In genomic region chr16:2501938-2502900, GRCh38 we compare ENCODE assay signal across 14 cellular contexts. TPM values are rescaled to one million over a fixed set of nuclear protein-coding genes. Genes with fewer than 3 reads are reported as not detected.
DNase-seq lines count a peak whose midpoint lies in the region; ATAC-seq, FAIRE-seq and TF ChIP-seq lines count a peak whose summit lies in the region.
"Had no signal": no experiment of that assay in that cellular context is flagged by ENCODE, and none has a peak within 500 bp of the region (broad histone marks: within the 10 kb centered on the region; RNA-seq: fewer than 3 reads in every experiment).

No MANE protein-coding gene starts in this region.

- peak overlapping the region; percentile 4 to 83 for H2BK12ac ChIP-seq in mesenchymal stem cell (ENCODE audit: low read length in 2 of 2)

- H3K4me1 ChIP-seq in K562 (replicated peaks in 1 of 2; ENCODE audit: control insufficient read depth in 2 of 2, insufficient read depth in 2 of 2, low read length in 2 of 2) = peaks cover 12 to 63% of the 10 kb centered on the region in 2 experiments
- peaks cover 30% of the 10 kb centered on the region for H3K4me1 ChIP-seq in mesenchymal stem cell (ENCODE audit: control insufficient read depth, insufficient read depth, low read depth, low read length)
- H3K4me1 ChIP-seq in thyroid gland = peaks cover 42 to 55% of the 10 kb centered on the region in 2 donors

- peak overlapping the region in 1 of 2 experiments; percentile 1 for H3K23ac ChIP-seq in mesenchymal stem cell (ENCODE audit: low read length in 2 of 2)

- H3K27me3 Mint-ChIP-seq in activated CD8-positive, alpha-beta T cell treated with anti-CD3 and anti-CD28 coated beads for 36 hours = no peaks in the 10 kb centered on the region
- H3K27me3 Mint-ChIP-seq: activated B cell treated with CpG ODN at 0.5 μM for 24 hours had no signal

- H3K9me3 ChIP-seq in K562 (replicated peaks; ENCODE audit: control insufficient read depth, insufficient read depth, low read depth, low read length) (no peaks in the 10 kb centered on the region), mesenchymal stem cell (ENCODE audit: control insufficient read depth, low read length) (no peaks in the 10 kb centered on the region), thyroid gland (no peaks in the 10 kb centered on the region)
- H3K9me3 ChIP-seq: breast epithelium had no signal

- no peaks in the 10 kb centered on the region for H3K9me1 ChIP-seq in K562 (ENCODE audit: control insufficient read depth, insufficient read depth, low read length)

- no peak overlapping the region for H3K4me2 ChIP-seq in K562 (ENCODE audit: insufficient read depth, low read length)
- H3K4me2 ChIP-seq in mesenchymal stem cell (ENCODE audit: low read length, poor library complexity, severe bottlenecking) = peak overlapping the region; percentile 57

- no peak for TF ChIP-seq CTCF in K562 (IDR thresholded peaks at IDR 0.05 in 2 of 3, conservative IDR thresholded peaks at IDR 0.05 in 1 of 3; ENCODE audit: insufficient read depth in 2 of 3, low read depth in 1 of 3, low read length in 3 of 3)
- no peak for TF ChIP-seq CTCF in thyroid gland (IDR thresholded peaks at IDR 0.05)
- no peak for TF ChIP-seq CTCF in activated CD8-positive, alpha-beta T cell treated with anti-CD3 and anti-CD28 coated beads for 36 hours (IDR thresholded peaks at IDR 0.05)

- no peak for TF ChIP-seq RAD21 in K562 (CRISPR knock-in tag; conservative IDR thresholded peaks at IDR 0.05 in 1 of 2, IDR thresholded peaks at IDR 0.05 in 1 of 2)

- H2AFZ ChIP-seq in K562 (ENCODE audit: low read depth, low read length) (no peak overlapping the region), mesenchymal stem cell (ENCODE audit: low read depth, low read length) (no peak overlapping the region)

- peak overlapping the region; percentile 11 to 80 for H3K18ac ChIP-seq in mesenchymal stem cell (ENCODE audit: low read depth in 1 of 2, low read length in 2 of 2)

- H3K79me1 ChIP-seq in mesenchymal stem cell (replicated peaks; ENCODE audit: low read length, poor library complexity, severe bottlenecking) = peaks cover 17% of the 10 kb centered on the region

- H4K91ac ChIP-seq in mesenchymal stem cell (ENCODE audit: low read length) = no peak overlapping the region

- peaks cover 3% of the 10 kb centered on the region; the same call in 1 of the 2 replicates for H4K20me1 ChIP-seq in K562 (replicated peaks; ENCODE audit: control insufficient read depth, insufficient read depth, low read length)

- no peak for FAIRE-seq in K562 (lab: Jason Lieb, UNC)
- FAIRE-seq: A204.1 had no signal

- no TSS peak for BruUV-seq in K562 (replicated peaks; lab: Mats Ljungman, UMichigan)

- H3K36me3 Mint-ChIP-seq in activated CD8-positive, alpha-beta T cell treated with anti-CD3 and anti-CD28 coated beads for 36 hours (ENCODE audit: low read depth) = peaks cover 3% of the 10 kb centered on the region

- ATAC-seq in K562 = no peak
- ATAC-seq in activated CD8-positive, alpha-beta T cell treated with anti-CD3 and anti-CD28 coated beads for 36 hours = no peak

- H3K9ac ChIP-seq in K562 (ENCODE audit: insufficient read depth in 1 of 2, low read depth in 2 of 2, low read length in 2 of 2) (peak overlapping the region in 1 of 2 experiments; percentile 82; a peak in 1 of 4 replicates), mesenchymal stem cell (ENCODE audit: low read length) (peak overlapping the region; percentile 38)

- no peak overlapping the region for H3K27ac ChIP-seq in K562 (ENCODE audit: extremely low read depth, low read depth, low read length)
- peak overlapping the region; percentile 89 for H3K27ac ChIP-seq in mesenchymal stem cell (ENCODE audit: low read length, poor library complexity, severe bottlenecking)
- peak overlapping the region; percentile 13 to 90 (median 31) for H3K27ac ChIP-seq in thyroid gland
- H3K27ac ChIP-seq: HL-60 had no signal

- H3K27ac Mint-ChIP-seq in activated CD8-positive, alpha-beta T cell treated with anti-CD3 and anti-CD28 coated beads for 36 hours = no peak overlapping the region
- H3K27ac Mint-ChIP-seq: activated B cell treated with CpG ODN at 0.5 μM for 24 hours; CD8-positive, alpha-beta T cell had no signal

- no peak for TF ChIP-seq POLR2A in K562 (conservative IDR thresholded peaks at IDR 0.05)
- TF ChIP-seq POLR2A in thyroid gland (IDR thresholded peaks at IDR 0.05) = no peak

- H4K8ac ChIP-seq in mesenchymal stem cell (ENCODE audit: low read length) = peak overlapping the region; percentile 72

- in situ Hi-C loops in K562 (cut with MboI) = no loop called here

- 86% methylated on average over 10 of the region's 18 CpGs for WGBS in K562 (ENCODE audit: insufficient coverage, low coverage, missing lambda C conversion rate)
- WGBS in mesenchymal stem cell = 85% methylated on average over 18 of the region's 18 CpGs
- 55 to 65% methylated on average over 14 to 17 of the region's 18 CpGs for WGBS in thyroid gland, 2 donors

- no peak for TF ChIP-seq EP300 in K562 (IDR thresholded peaks at IDR 0.05; ENCODE audit: low read length)

- H2BK120ac ChIP-seq in mesenchymal stem cell (ENCODE audit: low read depth, low read length) = no peak overlapping the region

- POLR2A ChIA-PET in K562 (lab: Yijun Ruan, JAX) = interaction anchor here (0.8 to 1.2 kb wide), 6 partner anchors 19 to 347 kb away, joined by 3 to 4 read pairs (median 3); partner anchors contain the start of gene TRAF7
- POLR2A ChIA-PET in activated CD8-positive, alpha-beta T cell treated with anti-CD3 and anti-CD28 coated beads for 36 hours (lab: Charles Lee) = interaction anchor here (1.0 kb wide), 1 partner anchor 11 kb away, joined by 4 read pairs; the partner anchor contains the start of gene ATP6V0C

- intact Hi-C loops in K562 (cut with micrococcal nuclease) = loop anchor here (1.0 to 10.0 kb wide), 4 partner anchors 35 to 206 kb away; partner anchors contain the start of genes ABCA3 and CCNF
- intact Hi-C loops in thyroid gland (cut with DNase I) = loop anchor here (5.0 kb wide), 3 partner anchors 75 to 305 kb away; partner anchors contain the start of genes ABCA3, CASKIN1 and CCNF
- intact Hi-C loops in activated CD8-positive, alpha-beta T cell treated with anti-CD3 and anti-CD28 coated beads for 36 hours (cut with micrococcal nuclease) = loop anchor here (10.0 kb wide), 1 partner anchor 67 kb away; no protein-coding TSS in a partner anchor

- DNase-seq in NCI-H524 (lab: John Stamatoyannopoulos, UW) = peak; percentile 45 to 61
- DNase-seq in NCI-H524 treated with DMSO at 0.1 percent for 48 hours (lab: John Stamatoyannopoulos, UW) = no peak
- no peak for DNase-seq in K562 (ENCODE audit: extremely low read depth in 1 of 4, low spot score in 3 of 4)
- no peak for DNase-seq in mesenchymal stem cell
- no peak for DNase-seq in thyroid gland
- DNase-seq in effector CD8-positive, alpha-beta T cell (lab: John Stamatoyannopoulos, UW) = no peak
- no peak for DNase-seq in activated CD8-positive, alpha-beta T cell treated with anti-CD3 and anti-CD28 coated beads for 36 hours
- no peak for DNase-seq in anterior cingulate cortex (lab: John Stamatoyannopoulos, UW)

- peaks cover 13% of the 10 kb centered on the region for H3K79me2 ChIP-seq in K562 (ENCODE audit: control insufficient read depth, insufficient read depth, low read length)

- H3K4me3 ChIP-seq in K562 (no peak overlapping the region), mesenchymal stem cell (ENCODE audit: insufficient read depth in 1 of 2, low read depth in 1 of 2, low read length in 2 of 2) (no peak overlapping the region), thyroid gland (replicated peaks in 1 of 3) (no peak overlapping the region)

- no peak overlapping the region for H3K14ac ChIP-seq in mesenchymal stem cell (ENCODE audit: low read length in 2 of 2)

- H3K27me3 ChIP-seq in K562 (ENCODE audit: control insufficient read depth in 2 of 2, insufficient read depth in 2 of 2, low read length in 2 of 2) = no peaks in the 10 kb centered on the region
- H3K27me3 ChIP-seq in mesenchymal stem cell (ENCODE audit: control insufficient read depth in 1 of 2, insufficient read depth in 1 of 2, low read length in 2 of 2) = no peaks in the 10 kb centered on the region
- H3K27me3 ChIP-seq in thyroid gland = no peaks in the 10 kb centered on the region
- H3K27me3 ChIP-seq: breast epithelium had no signal

- peaks cover 56% of the 10 kb centered on the region; the same call in 2 of the 3 replicates for H3K36me3 ChIP-seq in K562 (ENCODE audit: control insufficient read depth, insufficient read depth, low read length)
- H3K36me3 ChIP-seq in mesenchymal stem cell (ENCODE audit: control insufficient read depth in 1 of 2, insufficient read depth in 2 of 2, low read depth in 1 of 2, low read length in 2 of 2) = peaks cover 12 to 37% of the 10 kb centered on the region in 2 experiments
- no peaks in the 10 kb centered on the region for H3K36me3 ChIP-seq in thyroid gland
- H3K36me3 ChIP-seq: breast epithelium had no signal

- H2BK5ac ChIP-seq in mesenchymal stem cell (ENCODE audit: low read depth, low read length, poor library complexity, severe bottlenecking) = peak overlapping the region; percentile 19

- CTCF ChIA-PET in K562 (lab: Yijun Ruan, JAX; ENCODE audit: low intra/inter-chr PET ratio) = interaction anchor here (0.6 to 3.5 kb wide), 9 partner anchors 12 to 498 kb away, joined by 3 to 17 read pairs (median 3); partner anchors contain the start of genes ABCA3, ATP6V0C, CCNF and TBC1D24
- CTCF ChIA-PET in activated CD8-positive, alpha-beta T cell treated with anti-CD3 and anti-CD28 coated beads for 36 hours (lab: Charles Lee) = interaction anchor here (0.7 to 2.0 kb wide), 19 partner anchors 11 to 308 kb away, joined by 3 to 10 read pairs (median 4); partner anchors contain the start of genes ABCA3, AMDHD2, ATP6V0C and CCNF

- peak overlapping the region; percentile 96 for H2AK5ac ChIP-seq in mesenchymal stem cell (ENCODE audit: low read length, severe bottlenecking)

- no peak overlapping the region for H3K4me3 Mint-ChIP-seq in activated CD8-positive, alpha-beta T cell treated with anti-CD3 and anti-CD28 coated beads for 36 hours
- H3K4me3 Mint-ChIP-seq: activated B cell treated with CpG ODN at 0.5 μM for 24 hours; CD8-positive, alpha-beta T cell had no signal

- no peaks in the 10 kb centered on the region for H3K9me3 Mint-ChIP-seq in activated CD8-positive, alpha-beta T cell treated with anti-CD3 and anti-CD28 coated beads for 36 hours
- H3K9me3 Mint-ChIP-seq: activated B cell treated with CpG ODN at 0.5 μM for 24 hours; CD8-positive, alpha-beta T cell had no signal

- no peak overlapping the region for H2BK15ac ChIP-seq in mesenchymal stem cell (ENCODE audit: low read depth, poor library complexity, severe bottlenecking)

- peak overlapping the region; percentile 33 to 37 for H3K4ac ChIP-seq in mesenchymal stem cell (ENCODE audit: low read depth in 1 of 2, low read length in 2 of 2)

- no peaks in the 10 kb centered on the region for H3K4me1 Mint-ChIP-seq in activated CD8-positive, alpha-beta T cell treated with anti-CD3 and anti-CD28 coated beads for 36 hours (ENCODE audit: low read depth)

RNA-seq across cellular contexts. Expression of gene ATP6V0C, which starts 11.5 kb away (rescaled TPM):
- total RNA-seq in K562 (2011; cell fraction: chromatin; rRNA removed; ENCODE audit: low replicate concordance) = 30.3 and 91.0 TPM in 2 replicates
- 132 and 138 TPM in 2 replicates for total RNA-seq in K562 (2011; cell fraction: nucleolus; rRNA removed)
- total RNA-seq in K562 (2011; cell fraction: nucleoplasm; rRNA removed) = 102 and 104 TPM in 2 replicates
- total RNA-seq in K562 (2014; rRNA removed) (28.4 and 48.6 TPM in 2 replicates), K562 (2014; rRNA removed; fragmentation: Illumina TruSeq; extraction: Trizol) (10.2 and 10.8 TPM in 2 replicates), K562 (2015; rRNA removed; fragmentation: Illumina TruSeq; extraction: Trizol) (22.7 and 24.3 TPM in 2 replicates), K562 (2021) (213 and 228 TPM in 2 replicates), thyroid gland (10 to 100 TPM; 33.1 to 62.1 (median 36.3) TPM)
- polyA plus RNA-seq in K562 (2011; rRNA removed) (7.1 and 14.1 TPM in 2 replicates), K562 (2014; fragmentation: Illumina TruSeq; extraction: Trizol) (44.5 and 83.3 TPM in 2 replicates), K562 (2014; fragmentation: Nextera tagmentation; extraction: Ambion mirVana) (1 to 10 TPM; 2.9 to 5.2 TPM), K562 (2014; rRNA removed) (63.0 and 66.3 TPM in 2 replicates)
- polyA plus RNA-seq in K562 (2011; cell fraction: cytosol; rRNA removed) = 28.4 and 49.5 TPM in 2 replicates
- polyA plus RNA-seq in K562 (2011; cell fraction: nucleus; rRNA removed) = 18.4 and 28.6 TPM in 2 replicates
- 228 and 237 TPM in 2 replicates for polyA plus RNA-seq in K562 (2012)
- polyA minus RNA-seq in K562 (2011; rRNA and poly(A)+ RNA removed) = 4.5 and 5.5 TPM in 2 replicates
- 81.8 and 143 TPM in 2 replicates for polyA minus RNA-seq in K562 (2011; cell fraction: cytosol; rRNA and poly(A)+ RNA removed)
- 8.2 and 10.8 TPM in 2 replicates for polyA minus RNA-seq in K562 (2011; cell fraction: nucleus; rRNA and poly(A)+ RNA removed)
- 498 TPM for polyA plus RNA-seq in mesenchymal stem cell (2013, experiment 1 of 2)
- 484 TPM for polyA plus RNA-seq in mesenchymal stem cell (2013, experiment 2 of 2)
- total RNA-seq in activated CD8-positive, alpha-beta T cell treated with anti-CD3 and anti-CD28 coated beads for 36 hours = 10 to 100 TPM; 85.9 to 88.6 TPM

RNA-seq across cellular contexts. Expression of gene AMDHD2, which starts 18.0 kb away (rescaled TPM):
- total RNA-seq in K562 (2011; cell fraction: chromatin; rRNA removed; ENCODE audit: low replicate concordance) = 56.1 and 256 TPM in 2 replicates
- 207 and 245 TPM in 2 replicates for total RNA-seq in K562 (2011; cell fraction: nucleolus; rRNA removed)
- 104 and 109 TPM in 2 replicates for total RNA-seq in K562 (2011; cell fraction: nucleoplasm; rRNA removed)
- total RNA-seq in K562 (2014; rRNA removed) (39.5 and 48.7 TPM in 2 replicates), K562 (2014; rRNA removed; fragmentation: Illumina TruSeq; extraction: Trizol) (2.0 and 3.6 TPM in 2 replicates), K562 (2015; rRNA removed; fragmentation: Illumina TruSeq; extraction: Trizol) (23.0 and 24.9 TPM in 2 replicates), K562 (2021) (42.3 and 55.1 TPM in 2 replicates), thyroid gland (10 to 100 TPM; 32.6 to 43.5 (median 37.9) TPM)
- polyA plus RNA-seq in K562 (2011; rRNA removed) (11.7 and 19.0 TPM in 2 replicates), K562 (2014; fragmentation: Illumina TruSeq; extraction: Trizol) (10.1 and 18.1 TPM in 2 replicates), K562 (2014; fragmentation: Nextera tagmentation; extraction: Ambion mirVana) (under 1 TPM in 1 of 2 experiments, not detected in 1; 0.38 TPM), K562 (2014; rRNA removed) (54.4 and 56.9 TPM in 2 replicates)
- polyA plus RNA-seq in K562 (2011; cell fraction: cytosol; rRNA removed) = 12.6 and 34.7 TPM in 2 replicates
- polyA plus RNA-seq in K562 (2011; cell fraction: nucleus; rRNA removed) = 186 and 323 TPM in 2 replicates
- polyA plus RNA-seq in K562 (2012) = 37.8 and 57.1 TPM in 2 replicates
- polyA minus RNA-seq in K562 (2011; rRNA and poly(A)+ RNA removed) = 2.0 and 5.0 TPM in 2 replicates
- 11.7 and 14.9 TPM in 2 replicates for polyA minus RNA-seq in K562 (2011; cell fraction: cytosol; rRNA and poly(A)+ RNA removed)
- 48.8 and 59.8 TPM in 2 replicates for polyA minus RNA-seq in K562 (2011; cell fraction: nucleus; rRNA and poly(A)+ RNA removed)
- polyA plus RNA-seq in mesenchymal stem cell (2013, experiment 1 of 2) = 24.6 TPM
- polyA plus RNA-seq in mesenchymal stem cell (2013, experiment 2 of 2) = 20.6 TPM
- 10 to 100 TPM; 28.2 to 29.0 TPM for total RNA-seq in activated CD8-positive, alpha-beta T cell treated with anti-CD3 and anti-CD28 coated beads for 36 hours

RNA-seq across cellular contexts. Expression of gene TBC1D24, which starts 27.3 kb away (rescaled TPM):
- 29.2 and 69.3 TPM in 2 replicates for total RNA-seq in K562 (2011; cell fraction: chromatin; rRNA removed; ENCODE audit: low replicate concordance)
- total RNA-seq in K562 (2011; cell fraction: nucleolus; rRNA removed) = 36.9 and 38.2 TPM in 2 replicates
- 27.0 and 36.9 TPM in 2 replicates for total RNA-seq in K562 (2011; cell fraction: nucleoplasm; rRNA removed)
- total RNA-seq in K562 (2014; rRNA removed) (7.2 and 13.4 TPM in 2 replicates), K562 (2014; rRNA removed; fragmentation: Illumina TruSeq; extraction: Trizol) (4.2 and 4.9 TPM in 2 replicates), K562 (2015; rRNA removed; fragmentation: Illumina TruSeq; extraction: Trizol) (9.1 and 11.2 TPM in 2 replicates), K562 (2021) (22.6 and 24.3 TPM in 2 replicates), thyroid gland (10 to 100 TPM; 15.9 to 32.3 (median 21.8) TPM)
- polyA plus RNA-seq in K562 (2011; rRNA removed) (5.7 and 9.4 TPM in 2 replicates), K562 (2014; fragmentation: Illumina TruSeq; extraction: Trizol) (7.2 and 9.4 TPM in 2 replicates), K562 (2014; fragmentation: Nextera tagmentation; extraction: Ambion mirVana) (1 to 10 TPM; 1.7 to 4.2 TPM), K562 (2014; rRNA removed) (8.3 and 9.3 TPM in 2 replicates)
- polyA plus RNA-seq in K562 (2011; cell fraction: cytosol; rRNA removed) = 7.1 and 12.3 TPM in 2 replicates
- polyA plus RNA-seq in K562 (2011; cell fraction: nucleus; rRNA removed) = 22.9 and 34.2 TPM in 2 replicates
- 8.5 and 9.1 TPM in 2 replicates for polyA plus RNA-seq in K562 (2012)
- polyA minus RNA-seq in K562 (2011; rRNA and poly(A)+ RNA removed) = 6.5 and 9.7 TPM in 2 replicates
- polyA minus RNA-seq in K562 (2011; cell fraction: cytosol; rRNA and poly(A)+ RNA removed) = 13.1 and 14.3 TPM in 2 replicates
- polyA minus RNA-seq in K562 (2011; cell fraction: nucleus; rRNA and poly(A)+ RNA removed) = 12.5 and 15.3 TPM in 2 replicates
- polyA plus RNA-seq in mesenchymal stem cell (2013, experiment 1 of 2) = 4.9 TPM
- 4.1 TPM for polyA plus RNA-seq in mesenchymal stem cell (2013, experiment 2 of 2)
- total RNA-seq in activated CD8-positive, alpha-beta T cell treated with anti-CD3 and anti-CD28 coated beads for 36 hours = 10 to 100 TPM; 16.6 to 16.7 TPM

RNA-seq across cellular contexts. Expression of gene CEMP1, which starts 29.0 kb away (rescaled TPM):
- 0.21 TPM in 1 of 2 replicates, not detected in the other for total RNA-seq in K562 (2011; cell fraction: chromatin; rRNA removed; ENCODE audit: low replicate concordance)
- 0.39 and 0.83 TPM in 2 replicates for total RNA-seq in K562 (2011; cell fraction: nucleolus; rRNA removed)
- total RNA-seq in K562 (2011; cell fraction: nucleoplasm; rRNA removed) = not detected in 2 replicates
- total RNA-seq in K562 (2014; rRNA removed) = not detected in 2 replicates
- not detected in 2 replicates for total RNA-seq in K562 (2014; rRNA removed; fragmentation: Illumina TruSeq; extraction: Trizol)
- not detected in 2 replicates for total RNA-seq in K562 (2015; rRNA removed; fragmentation: Illumina TruSeq; extraction: Trizol)
- total RNA-seq in K562 (2021) = not detected in 2 replicates
- polyA plus RNA-seq in K562 (2011; rRNA removed) = not detected in 2 replicates
- not detected in 2 replicates for polyA plus RNA-seq in K562 (2011; cell fraction: cytosol; rRNA removed)
- 0.11 TPM in 1 of 2 replicates, not detected in the other for polyA plus RNA-seq in K562 (2011; cell fraction: nucleus; rRNA removed)
- polyA plus RNA-seq in K562 (2012) = 3.4 TPM in 1 of 2 replicates, not detected in the other
- polyA plus RNA-seq in K562 (2014; fragmentation: Illumina TruSeq; extraction: Trizol) = not detected in 2 replicates
- under 1 TPM in 1 of 2 experiments, not detected in 1; 0.45 TPM for polyA plus RNA-seq in K562 (2014; fragmentation: Nextera tagmentation; extraction: Ambion mirVana)
- 0.05 TPM in 1 of 2 replicates, not detected in the other for polyA plus RNA-seq in K562 (2014; rRNA removed)
- not detected in 2 replicates for polyA minus RNA-seq in K562 (2011; rRNA and poly(A)+ RNA removed)
- polyA minus RNA-seq in K562 (2011; cell fraction: cytosol; rRNA and poly(A)+ RNA removed) = not detected in 2 replicates
- 0.13 and 0.33 TPM in 2 replicates for polyA minus RNA-seq in K562 (2011; cell fraction: nucleus; rRNA and poly(A)+ RNA removed)
- polyA plus RNA-seq in mesenchymal stem cell (2013, experiment 1 of 2) = not detected
- not detected for polyA plus RNA-seq in mesenchymal stem cell (2013, experiment 2 of 2)
- 1 to 10 TPM; 3.6 to 7.8 (median 3.6) TPM for total RNA-seq in thyroid gland
- total RNA-seq in activated CD8-positive, alpha-beta T cell treated with anti-CD3 and anti-CD28 coated beads for 36 hours = not detected
- total RNA-seq: mesenteric fat pad had no signal

RNA-seq across cellular contexts. Expression of gene NTN3, which starts 31.1 kb away (rescaled TPM):
- 0.42 TPM in 1 of 2 replicates, not detected in the other for total RNA-seq in K562 (2011; cell fraction: chromatin; rRNA removed; ENCODE audit: low replicate concordance)
- 0.13 and 0.17 TPM in 2 replicates for total RNA-seq in K562 (2011; cell fraction: nucleolus; rRNA removed)
- total RNA-seq in K562 (2011; cell fraction: nucleoplasm; rRNA removed) = not detected in 2 replicates
- total RNA-seq in K562 (2014; rRNA removed) (not detected in 2 replicates), K562 (2014; rRNA removed; fragmentation: Illumina TruSeq; extraction: Trizol) (not detected in 2 replicates), K562 (2015; rRNA removed; fragmentation: Illumina TruSeq; extraction: Trizol) (not detected in 2 replicates), K562 (2021) (not detected in 2 replicates), thyroid gland (under 1 TPM in 3 of 4 donors, not detected in 1; 0.13 to 0.63 (median 0.56) TPM)
- polyA plus RNA-seq in K562 (2011; rRNA removed) (not detected in 2 replicates), K562 (2014; fragmentation: Illumina TruSeq; extraction: Trizol) (not detected in 2 replicates), K562 (2014; fragmentation: Nextera tagmentation; extraction: Ambion mirVana) (not detected), K562 (2014; rRNA removed) (not detected in 2 replicates)
- not detected in 2 replicates for polyA plus RNA-seq in K562 (2011; cell fraction: cytosol; rRNA removed)
- polyA plus RNA-seq in K562 (2011; cell fraction: nucleus; rRNA removed) = not detected in 2 replicates
- polyA plus RNA-seq in K562 (2012) = 0.07 and 0.08 TPM in 2 replicates
- not detected in 2 replicates for polyA minus RNA-seq in K562 (2011; rRNA and poly(A)+ RNA removed)
- polyA minus RNA-seq in K562 (2011; cell fraction: cytosol; rRNA and poly(A)+ RNA removed) = not detected in 2 replicates
- not detected in 2 replicates for polyA minus RNA-seq in K562 (2011; cell fraction: nucleus; rRNA and poly(A)+ RNA removed)
- 0.14 TPM for polyA plus RNA-seq in mesenchymal stem cell (2013, experiment 1 of 2)
- 0.15 TPM for polyA plus RNA-seq in mesenchymal stem cell (2013, experiment 2 of 2)
- not detected for total RNA-seq in activated CD8-positive, alpha-beta T cell treated with anti-CD3 and anti-CD28 coated beads for 36 hours
- total RNA-seq: activated B cell treated with CpG ODN at 0.5 μM for 24 hours; breast epithelium; CD8-positive, alpha-beta T cell; mesenteric fat pad had no signal

Comparison
In these comparisons a context has a peak if more than half of its experiments do, and no peak if none do; other contexts are left out.
1. DNase-seq: peak in NCI-H524 (2 of 2); none in NCI-H524 treated with DMSO at 0.1 percent for 48 hours (single experiment), K562 (0 of 4), mesenchymal stem cell (single experiment), thyroid gland (0 of 2), effector CD8-positive, alpha-beta T cell (single experiment), activated CD8-positive, alpha-beta T cell treated with anti-CD3 and anti-CD28 coated beads for 36 hours (single experiment) and anterior cingulate cortex (0 of 58).